In the genomic region with DNA sequence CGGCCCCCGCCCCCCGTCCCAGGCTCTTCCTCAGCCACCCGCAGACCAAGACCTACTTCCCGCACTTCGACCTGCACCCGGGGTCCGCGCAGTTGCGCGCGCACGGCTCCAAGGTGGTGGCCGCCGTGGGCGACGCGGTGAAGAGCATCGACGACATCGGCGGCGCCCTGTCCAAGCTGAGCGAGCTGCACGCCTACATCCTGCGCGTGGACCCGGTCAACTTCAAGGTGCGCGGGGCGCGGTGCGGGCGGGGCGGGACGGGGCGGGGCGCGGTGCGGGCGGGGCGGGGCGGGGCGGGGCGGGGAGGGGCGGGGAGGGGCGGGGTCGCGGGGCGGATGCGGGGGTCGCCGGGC, we compare ENCODE assay signal across 8 cellular contexts. TPM values are rescaled to one million over a fixed set of nuclear protein-coding genes. Genes with fewer than 3 reads are reported as not detected.
"Had no signal": no experiment of that assay in that cellular context is flagged by ENCODE, and none has a peak within 500 bp of the region (broad histone marks: within the 10 kb centered on the region; RNA-seq: fewer than 3 reads in every experiment).

No MANE protein-coding gene starts in this region.

RNA-seq across cellular contexts. Expression of gene HBZ, which starts 1.4 kb away (rescaled TPM):
- total RNA-seq: gastrocnemius medialis, heart left ventricle, omental fat pad, progenitor cell of endocrine pancreas, right atrium auricular region, SJCRH30 had no signal
- polyA plus RNA-seq: heart left ventricle, immature natural killer cell had no signal

RNA-seq across cellular contexts. Expression of gene HBM, which starts 11.9 kb away (rescaled TPM):
- total RNA-seq: gastrocnemius medialis, mucosa of gallbladder, omental fat pad, progenitor cell of endocrine pancreas, SJCRH30 had no signal
- polyA plus RNA-seq: heart left ventricle had no signal

RNA-seq across cellular contexts. Expression of gene HBA2, which starts 18.8 kb away (rescaled TPM):
- total RNA-seq: progenitor cell of endocrine pancreas, SJCRH30 had no signal

RNA-seq across cellular contexts. Expression of gene HBA1, which starts 22.6 kb away (rescaled TPM):
- total RNA-seq: progenitor cell of endocrine pancreas, SJCRH30 had no signal
